In the genomic region with DNA sequence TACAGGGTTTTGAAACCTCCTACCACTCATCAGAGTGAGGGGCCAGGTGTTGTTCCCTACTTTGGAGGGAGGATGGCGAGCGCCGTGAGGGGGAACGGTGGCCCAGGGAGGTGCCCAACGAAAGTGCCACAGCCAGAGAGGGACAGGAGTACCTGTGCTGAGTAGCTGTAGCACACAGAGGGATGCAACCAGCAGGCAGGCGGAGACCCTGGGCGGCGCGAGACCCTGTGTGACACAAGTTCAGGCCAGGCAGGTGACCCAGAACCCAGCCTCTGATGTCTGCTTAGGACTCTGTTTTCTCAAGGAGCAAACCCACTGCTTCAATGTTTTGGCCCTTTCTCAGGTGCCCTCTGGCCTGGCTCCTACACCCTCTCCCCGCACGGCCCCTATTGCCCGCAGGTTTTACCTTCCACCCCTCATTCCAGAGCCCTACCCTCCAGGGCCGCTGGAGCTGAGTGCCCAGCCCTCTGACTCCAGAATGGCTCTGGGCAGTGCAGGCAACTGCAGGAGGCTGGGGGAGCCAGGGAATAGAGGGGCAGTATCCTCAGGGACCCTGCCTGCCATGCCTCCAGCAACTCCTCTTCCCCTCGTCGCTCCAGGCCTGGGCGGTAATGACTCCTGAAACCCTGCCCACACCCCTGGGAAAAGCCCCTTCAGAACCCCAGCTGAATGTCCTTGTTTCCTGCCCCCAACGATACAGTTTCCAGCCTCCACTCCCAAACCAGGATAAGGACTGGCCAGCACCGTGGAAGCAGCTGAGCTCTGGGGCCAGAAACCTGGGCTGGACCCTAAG, we compare ENCODE assay signal across 25 cellular contexts.
A peak's percentile ranks its signal among the peaks of the same experiment; 100 is the strongest.
DNase-seq lines count a peak whose midpoint lies in the region; ATAC-seq and TF ChIP-seq lines count a peak whose summit lies in the region.
"Had no signal": no experiment of that assay in that cellular context is flagged by ENCODE, and none has a peak within 500 bp of the region (broad histone marks: within the 10 kb centered on the region; RNA-seq: fewer than 3 reads in every experiment).

No MANE protein-coding gene starts in this region.

- peaks cover 23% of the 10 kb centered on the region for H3K4me1 Mint-ChIP-seq in CD8-positive, alpha-beta T cell (ENCODE audit: low read depth)

- H3K79me2 ChIP-seq in osteoblast (ENCODE audit: insufficient read depth, low read length) = no peaks in the 10 kb centered on the region
- H3K79me2 ChIP-seq: hepatocyte had no signal

- no peaks in the 10 kb centered on the region for H3K27me3 Mint-ChIP-seq in CD8-positive, alpha-beta T cell (ENCODE audit: low read depth)
- H3K27me3 Mint-ChIP-seq: central memory CD8-positive, alpha-beta T cell had no signal

- H3K4me2 ChIP-seq in osteoblast (ENCODE audit: insufficient read depth, low read length) = no peak overlapping the region
- H3K4me2 ChIP-seq: BLaER1, hepatocyte had no signal

- H3K4me3 ChIP-seq in CD8-positive, alpha-beta T cell (ENCODE audit: low read depth, low read length) = no peak overlapping the region
- H3K4me3 ChIP-seq in Panc1 (ENCODE audit: low read depth in 2 of 2, low read length in 2 of 2) = no peak overlapping the region
- H3K4me3 ChIP-seq in gastroesophageal sphincter = no peak overlapping the region
- no peak overlapping the region for H3K4me3 ChIP-seq in osteoblast (ENCODE audit: insufficient read depth, low read length)
- H3K4me3 ChIP-seq: BLaER1, hepatocyte, lower lobe of right lung, testis had no signal

- H3K9me3 Mint-ChIP-seq in CD8-positive, alpha-beta T cell = no peaks in the 10 kb centered on the region
- H3K9me3 Mint-ChIP-seq: activated naive CD4-positive, alpha-beta T cell treated with anti-CD3 and anti-CD28 coated beads, Interleukin-2, amount 10 ng/mL, durations not matched to agents 7 days and 5 days; central memory CD8-positive, alpha-beta T cell; T-helper 1 cell treated with Interleukin-12 subunit alpha and Interleukin-12 subunit beta and Interleukin-4 antibody, amounts not matched to agents 30 μg/mL and 1 μg/mL, for 36 hours had no signal

- CTCF ChIA-PET in CD8-positive, alpha-beta T cell (lab: Charles Lee) = interaction anchor here (1.1 to 1.6 kb wide), 3 partner anchors 7 to 99 kb away, joined by 3 to 4 read pairs (median 3); no protein-coding TSS in a partner anchor
- CTCF ChIA-PET in Panc1 (lab: Charles Lee) = interaction anchor here (0.6 kb wide), 2 partner anchors 42 to 398 kb away, joined by 3 to 4 read pairs; no protein-coding TSS in a partner anchor

- DNase-seq in CD8-positive, alpha-beta T cell = no peak
- DNase-seq in Panc1 (ENCODE audit: low read depth, low spot score) = no peak
- peak; percentile 37 for DNase-seq in osteoblast (ENCODE audit: insufficient read length, low spot score, missing footprints)
- DNase-seq in ureter (ENCODE audit: low spot score) = no peak
- DNase-seq in superior temporal gyrus (ENCODE audit: extremely low spot score) = no peak
- DNase-seq in SHP77 treated with DMSO at 0.1 percent for 48 hours (lab: John Stamatoyannopoulos, UW) = no peak
- DNase-seq: activated CD4-positive, alpha-beta T cell treated with anti-CD3 and anti-CD28 coated beads for 4 hours; activated naive CD4-positive, alpha-beta T cell treated with anti-CD3 and anti-CD28 coated beads, Interleukin-2, amount 10 ng/mL, durations not matched to agents 7 days and 5 days; activated T-cell treated with anti-CD3 and anti-CD28 coated beads, Interleukin-2, amount 50 U/mL, for 48 hours; COR-L47; DMS79 treated with DMSO at 0.1 percent for 48 hours; lower lobe of right lung; NCI-H1092; NCI-H1930; NCI-H2227 treated with DMSO at 0.1 percent for 48 hours; NCI-H69; small intestine; stimulated activated CD4-positive, alpha-beta T cell treated with anti-CD3 and anti-CD28 coated beads, Interleukin-1b, Interleukin-23, amount 100 ng/mL, for 48 hours; testis had no signal

- H2AFZ ChIP-seq in osteoblast (ENCODE audit: low read length) = no peak overlapping the region
- H2AFZ ChIP-seq: hepatocyte had no signal

- WGBS in gastroesophageal sphincter (ENCODE audit: low coverage in 1 of 2), 2 donors = 93 to 96% methylated on average over 3 to 4 of the region's 18 CpGs

- H3K36me3 ChIP-seq in CD8-positive, alpha-beta T cell (ENCODE audit: insufficient read depth, low read length) = no peaks in the 10 kb centered on the region
- H3K36me3 ChIP-seq in Panc1 (ENCODE audit: control insufficient read depth, insufficient read depth, low read length) (no peaks in the 10 kb centered on the region), gastroesophageal sphincter (no peaks in the 10 kb centered on the region), osteoblast (ENCODE audit: insufficient read depth, low read length) (no peaks in the 10 kb centered on the region)
- H3K36me3 ChIP-seq: BLaER1, lower lobe of right lung had no signal

- no peaks in the 10 kb centered on the region for H3K27me3 ChIP-seq in CD8-positive, alpha-beta T cell (ENCODE audit: insufficient read depth, low read length)
- H3K27me3 ChIP-seq in Panc1 (ENCODE audit: control insufficient read depth, insufficient read depth, low read length) = no peaks in the 10 kb centered on the region
- H3K27me3 ChIP-seq in gastroesophageal sphincter = no peaks in the 10 kb centered on the region
- H3K27me3 ChIP-seq in osteoblast (ENCODE audit: insufficient read depth, low read length) = no peaks in the 10 kb centered on the region
- H3K27me3 ChIP-seq: BLaER1, hepatocyte, testis had no signal

- no peak overlapping the region for H3K27ac ChIP-seq in CD8-positive, alpha-beta T cell (ENCODE audit: low read depth, low read length)
- H3K27ac ChIP-seq in Panc1 (ENCODE audit: low read length) = peak overlapping the region; percentile 48
- peak overlapping the region in 3 of 4 donors; percentile 3 to 38 (median 4) for H3K27ac ChIP-seq in gastroesophageal sphincter
- no peak overlapping the region for H3K27ac ChIP-seq in osteoblast (ENCODE audit: low read depth, low read length)
- H3K27ac ChIP-seq: BLaER1, hepatocyte, testis had no signal

- no peak for TF ChIP-seq EP300 in gastroesophageal sphincter (IDR thresholded peaks at IDR 0.05)

- in situ Hi-C loops in Panc1 (cut with HindIII; ENCODE audit: low pct_unique_long_range_greater_than_20kb, low sequenced_read_pairs) = no loop called here

- ATAC-seq in CD8-positive, alpha-beta T cell = no peak
- ATAC-seq in Panc1 (no peak), gastroesophageal sphincter (no peak), GM19328 (IDR thresholded peaks at IDR 0.05; ENCODE audit: unreplicated experiment) (no peak)
- ATAC-seq: lower lobe of right lung had no signal

- intact Hi-C loops in CD8-positive, alpha-beta T cell (cut with DNase I, micrococcal nuclease) = no loop called here
- intact Hi-C loops in Panc1 (cut with micrococcal nuclease; ENCODE audit: unreplicated experiment) = no loop called here

- POLR2A ChIA-PET in CD8-positive, alpha-beta T cell (lab: Charles Lee) = no interaction called here
- POLR2A ChIA-PET in Panc1 (lab: Charles Lee) = no interaction called here

- peaks cover 15% of the 10 kb centered on the region for H3K4me1 ChIP-seq in CD8-positive, alpha-beta T cell (ENCODE audit: insufficient read depth, low read length)
- H3K4me1 ChIP-seq in Panc1 (ENCODE audit: control insufficient read depth, insufficient read depth, low read length) = peaks cover 46% of the 10 kb centered on the region
- peaks cover 0 to 86% (median 35%) of the 10 kb centered on the region in 3 donors for H3K4me1 ChIP-seq in gastroesophageal sphincter
- peaks cover 21% of the 10 kb centered on the region for H3K4me1 ChIP-seq in osteoblast (ENCODE audit: insufficient read depth, low read length)

- no peak for TF ChIP-seq POLR2A in gastroesophageal sphincter (IDR thresholded peaks at IDR 0.05)

- H3K9me3 ChIP-seq in CD8-positive, alpha-beta T cell (ENCODE audit: low read length) = no peaks in the 10 kb centered on the region
- no peaks in the 10 kb centered on the region for H3K9me3 ChIP-seq in Panc1 (ENCODE audit: control insufficient read depth, insufficient read depth, low read depth, low read length)
- H3K9me3 ChIP-seq in gastroesophageal sphincter = no peaks in the 10 kb centered on the region
- H3K9me3 ChIP-seq in osteoblast (ENCODE audit: low read depth, low read length) = no peaks in the 10 kb centered on the region
- H3K9me3 ChIP-seq: BLaER1, lower lobe of right lung, testis had no signal

- no TSS peak for BruUV-seq in Panc1 (replicated peaks; lab: Mats Ljungman, UMichigan)

- no peaks in the 10 kb centered on the region for H4K20me1 ChIP-seq in osteoblast (ENCODE audit: insufficient read depth, low read length)
- H4K20me1 ChIP-seq: BLaER1 had no signal

- no peaks in the 10 kb centered on the region for H3K36me3 Mint-ChIP-seq in CD8-positive, alpha-beta T cell
- H3K36me3 Mint-ChIP-seq: activated naive CD4-positive, alpha-beta T cell treated with anti-CD3 and anti-CD28 coated beads, Interleukin-2, amount 10 ng/mL, durations not matched to agents 7 days and 5 days had no signal

- no peak overlapping the region for H3K4me3 Mint-ChIP-seq in CD8-positive, alpha-beta T cell
- H3K4me3 Mint-ChIP-seq: activated naive CD4-positive, alpha-beta T cell treated with anti-CD3 and anti-CD28 coated beads, Interleukin-2, amount 10 ng/mL, durations not matched to agents 7 days and 5 days; central memory CD8-positive, alpha-beta T cell; T-helper 1 cell treated with Interleukin-12 subunit alpha and Interleukin-12 subunit beta and Interleukin-4 antibody, amounts not matched to agents 30 μg/mL and 1 μg/mL, for 36 hours had no signal

- no peak for TF ChIP-seq CTCF in CD8-positive, alpha-beta T cell (IDR thresholded peaks at IDR 0.05)
- no peak for TF ChIP-seq CTCF in Panc1 (IDR thresholded peaks at IDR 0.05)
- TF ChIP-seq CTCF in gastroesophageal sphincter (IDR thresholded peaks at IDR 0.05) = no peak
- TF ChIP-seq CTCF in osteoblast (IDR thresholded peaks at IDR 0.05; ENCODE audit: extremely low read depth, low read depth, low read length) = no peak

- peak overlapping the region; percentile 62 for H3K27ac Mint-ChIP-seq in CD8-positive, alpha-beta T cell
- H3K27ac Mint-ChIP-seq: activated naive CD4-positive, alpha-beta T cell treated with anti-CD3 and anti-CD28 coated beads, Interleukin-2, amount 10 ng/mL, durations not matched to agents 7 days and 5 days; T-helper 1 cell treated with Interleukin-12 subunit alpha and Interleukin-12 subunit beta and Interleukin-4 antibody, amounts not matched to agents 30 μg/mL and 1 μg/mL, for 36 hours had no signal

Comparison
In these comparisons a context has a peak if more than half of its experiments do, and no peak if none do; other contexts are left out.
1. H3K27ac ChIP-seq: peak in Panc1 (single experiment) and gastroesophageal sphincter (3 of 4); none in CD8-positive, alpha-beta T cell (single experiment) and osteoblast (single experiment).